In the genomic region with DNA sequence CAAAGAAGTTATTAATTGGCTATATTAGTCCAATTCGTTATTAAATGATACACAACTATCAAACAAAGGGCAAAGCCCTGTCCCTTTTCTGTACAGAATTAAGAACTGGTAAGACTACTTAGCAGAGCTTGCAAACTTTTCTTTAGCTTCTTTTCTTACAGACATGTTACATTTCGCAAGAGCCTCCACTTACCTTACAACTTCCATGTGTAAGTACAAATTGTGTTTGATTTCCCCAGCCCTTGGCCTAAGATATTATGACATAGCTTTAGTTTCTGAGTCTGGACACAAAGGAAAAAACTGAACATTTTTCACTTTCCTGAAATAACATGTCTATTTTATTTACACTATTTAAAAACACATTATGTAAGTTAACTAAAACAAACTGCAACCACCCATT, we compare ENCODE assay signal across 8 cellular contexts. TPM values are rescaled to one million over a fixed set of nuclear protein-coding genes. Genes with fewer than 3 reads are reported as not detected.
A peak's percentile ranks its signal among the peaks of the same experiment; 100 is the strongest.
DNase-seq lines count a peak whose midpoint lies in the region; ATAC-seq lines count a peak whose summit lies in the region.

No MANE protein-coding gene starts in this region.

- H3K27ac ChIP-seq in layer of hippocampus (ENCODE audit: low read depth, low read length) (peak overlapping the region; percentile 88), temporal lobe (ENCODE audit: low read depth, low read length) (peak overlapping the region; percentile 67)

- peak overlapping the region; percentile 99 for H3K4me3 Mint-ChIP-seq in T-helper 2 cell treated with Interferon-gamma antibody and Interleukin-4, amounts not matched to agents 5 μg/mL and 100 μg/mL, for 36 hours
- peak overlapping the region; percentile 92 for H3K4me3 Mint-ChIP-seq in activated naive CD8-positive, alpha-beta T cell treated with anti-CD3 and anti-CD28 coated beads, Interleukin-2, amount 50 U/mL, for 24 hours

- no peak for ATAC-seq in activated naive CD8-positive, alpha-beta T cell treated with anti-CD3 and anti-CD28 coated beads, Interleukin-2, amount 50 U/mL, for 24 hours
- no peak for ATAC-seq in HG02840 (IDR thresholded peaks at IDR 0.05; ENCODE audit: low FRiP score, unreplicated experiment)
- ATAC-seq in GM19023 (IDR thresholded peaks at IDR 0.05; ENCODE audit: unreplicated experiment), result no peak

- H3K27me3 Mint-ChIP-seq in T-helper 2 cell treated with Interferon-gamma antibody and Interleukin-4, amounts not matched to agents 5 μg/mL and 100 μg/mL, for 36 hours (ENCODE audit: low read depth), result no peaks in the 10 kb centered on the region
- no peaks in the 10 kb centered on the region for H3K27me3 Mint-ChIP-seq in activated naive CD8-positive, alpha-beta T cell treated with anti-CD3 and anti-CD28 coated beads, Interleukin-2, amount 50 U/mL, for 24 hours

- H3K36me3 Mint-ChIP-seq in T-helper 2 cell treated with Interferon-gamma antibody and Interleukin-4, amounts not matched to agents 5 μg/mL and 100 μg/mL, for 36 hours (ENCODE audit: low read depth), result peaks cover 6% of the 10 kb centered on the region
- H3K36me3 Mint-ChIP-seq in activated naive CD8-positive, alpha-beta T cell treated with anti-CD3 and anti-CD28 coated beads, Interleukin-2, amount 50 U/mL, for 24 hours (ENCODE audit: low read depth), result peaks cover 5% of the 10 kb centered on the region

- no peaks in the 10 kb centered on the region for H3K9me3 Mint-ChIP-seq in T-helper 2 cell treated with Interferon-gamma antibody and Interleukin-4, amounts not matched to agents 5 μg/mL and 100 μg/mL, for 36 hours
- H3K9me3 Mint-ChIP-seq in activated naive CD8-positive, alpha-beta T cell treated with anti-CD3 and anti-CD28 coated beads, Interleukin-2, amount 50 U/mL, for 24 hours, result no peaks in the 10 kb centered on the region

- no peaks in the 10 kb centered on the region for H3K27me3 ChIP-seq in layer of hippocampus (ENCODE audit: control insufficient read depth, insufficient read depth, low read length)

- DNase-seq in T-helper 2 cell treated with Interferon-gamma antibody and Interleukin-4, amounts not matched to agents 5 μg/mL and 100 μg/mL, for 36 hours (ENCODE audit: low spot score), result no peak
- DNase-seq in T-helper 2 cell (no peak), NCI-H1436 (lab: John Stamatoyannopoulos, UW) (no peak)
- DNase-seq in activated naive CD8-positive, alpha-beta T cell treated with anti-CD3 and anti-CD28 coated beads, Interleukin-2, amount 50 U/mL, for 24 hours, result no peak

- no peak overlapping the region for H3K27ac Mint-ChIP-seq in T-helper 2 cell treated with Interferon-gamma antibody and Interleukin-4, amounts not matched to agents 5 μg/mL and 100 μg/mL, for 36 hours
- no peak overlapping the region for H3K27ac Mint-ChIP-seq in activated naive CD8-positive, alpha-beta T cell treated with anti-CD3 and anti-CD28 coated beads, Interleukin-2, amount 50 U/mL, for 24 hours

- peaks cover 31% of the 10 kb centered on the region for H3K4me1 Mint-ChIP-seq in T-helper 2 cell treated with Interferon-gamma antibody and Interleukin-4, amounts not matched to agents 5 μg/mL and 100 μg/mL, for 36 hours (ENCODE audit: low read depth)
- peaks cover 49% of the 10 kb centered on the region for H3K4me1 Mint-ChIP-seq in activated naive CD8-positive, alpha-beta T cell treated with anti-CD3 and anti-CD28 coated beads, Interleukin-2, amount 50 U/mL, for 24 hours

RNA-seq across cellular contexts. Expression of gene ATF7, which starts 1.7 kb away (rescaled TPM):
- 7.1 TPM for total RNA-seq in temporal lobe

RNA-seq across cellular contexts. Expression of gene ATP5MC2, which starts 51.4 kb away (rescaled TPM):
- 41.6 TPM for total RNA-seq in temporal lobe
